20 cellular contexts compared by ENCODE assay signal in the genomic region with DNA sequence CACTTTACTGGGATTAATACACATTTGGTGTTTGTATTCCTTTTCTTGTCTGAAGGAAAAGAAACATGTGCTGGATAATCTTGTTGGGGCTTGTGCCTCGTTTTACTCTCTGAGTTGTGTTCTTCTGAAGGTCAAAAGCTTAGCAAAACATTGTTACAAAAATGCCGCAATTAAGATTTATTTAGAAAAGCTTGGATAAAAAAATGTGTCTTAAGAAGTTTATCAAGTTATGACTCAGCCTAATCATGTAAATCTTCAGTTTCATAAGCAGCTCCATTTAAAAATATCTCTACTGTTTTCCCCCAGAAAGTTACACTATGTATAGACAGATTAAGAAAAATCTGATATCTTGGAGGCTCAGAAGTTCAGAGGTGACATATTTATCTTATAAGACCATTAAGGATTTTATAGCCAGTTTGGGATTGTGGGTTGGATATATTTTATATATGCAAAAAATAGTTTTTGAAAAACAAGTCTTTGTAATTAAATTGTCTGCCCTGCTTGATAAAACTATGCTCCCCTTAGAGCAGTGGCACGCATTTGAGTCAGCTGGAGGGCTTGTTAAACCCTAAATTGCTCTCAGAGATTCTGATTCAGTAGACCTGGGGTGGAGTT. TPM values are rescaled to one million over a fixed set of nuclear protein-coding genes. Genes with fewer than 3 reads are reported as not detected.
A peak's percentile ranks its signal among the peaks of the same experiment; 100 is the strongest.
DNase-seq lines count a peak whose midpoint lies in the region; ATAC-seq and TF ChIP-seq lines count a peak whose summit lies in the region.
"Had no signal": no experiment of that assay in that cellular context is flagged by ENCODE, and none has a peak within 500 bp of the region (broad histone marks: within the 10 kb centered on the region; RNA-seq: fewer than 3 reads in every experiment).

No MANE protein-coding gene starts in this region.

- no peak overlapping the region for H3K27ac ChIP-seq in AG04450 (ENCODE audit: low read depth, low read length)
- peak overlapping the region; percentile 77 for H3K27ac ChIP-seq in cingulate gyrus (ENCODE audit: low read depth, low read length)
- no peak overlapping the region for H3K27ac ChIP-seq in heart right ventricle
- H3K27ac ChIP-seq: SJSA1 had no signal

- ATAC-seq in heart right ventricle, result no peak
- ATAC-seq: PC-3 had no signal

- no peaks in the 10 kb centered on the region for H3K36me3 ChIP-seq in heart right ventricle
- H3K36me3 ChIP-seq: HAP-1, SJSA1 had no signal

- peak overlapping the region; percentile 72 to 89 (median 85) for H3K27ac Mint-ChIP-seq in nephron
- H3K27ac Mint-ChIP-seq: CD4-positive, CD25-positive, alpha-beta regulatory T cell had no signal

- H3K36me3 Mint-ChIP-seq in nephron (ENCODE audit: low read depth), result no peaks in the 10 kb centered on the region
- H3K36me3 Mint-ChIP-seq: CD4-positive, CD25-positive, alpha-beta regulatory T cell had no signal

- POLR2A ChIA-PET in AG04450 (lab: Yijun Ruan, JAX), result interaction anchor here (0.9 kb wide), 1 partner anchor 327 kb away, joined by 3 read pairs; no protein-coding TSS in a partner anchor

- no peak overlapping the region for H3K4me3 Mint-ChIP-seq in nephron
- H3K4me3 Mint-ChIP-seq: CD4-positive, CD25-positive, alpha-beta regulatory T cell had no signal

- H3K27me3 ChIP-seq in AG04450 (ENCODE audit: control insufficient read depth, insufficient read depth, low read length) (no peaks in the 10 kb centered on the region), heart right ventricle (peaks cover 0 to 21% (median 0%) of the 10 kb centered on the region in 7 donors)
- H3K27me3 ChIP-seq: SJSA1 had no signal

- intact Hi-C loops in heart right ventricle (cut with DNase I), result no loop called here

- DNase-seq in AG04450 (ENCODE audit: low read depth, low spot score), result peak; percentile 27
- DNase-seq in M059J (ENCODE audit: low read depth), result peak; percentile 72
- DNase-seq in heart right ventricle, result no peak
- DNase-seq in dedifferentiated amniotic fluid mesenchymal stem cell (ENCODE audit: extremely low spot score), result no peak
- DNase-seq in DMS153 treated with DMSO at 0.1 percent for 48 hours (lab: John Stamatoyannopoulos, UW; ENCODE audit: unreplicated experiment), result no peak
- DNase-seq in T-helper 2 cell, result no peak
- DNase-seq: AML-193; Calu3; CD4-positive, CD25-positive, alpha-beta regulatory T cell; DMS79; NCI-H146; NCI-H226; NCI-H748 treated with DMSO at 0.1 percent for 48 hours; PC-3 had no signal

- no peaks in the 10 kb centered on the region for H3K9me3 ChIP-seq in AG04450 (ENCODE audit: control insufficient read depth, insufficient read depth, low read length)
- H3K9me3 ChIP-seq in heart right ventricle, result no peaks in the 10 kb centered on the region
- H3K9me3 ChIP-seq: SJSA1 had no signal

- WGBS in heart right ventricle, 2 donors, result 70 to 77% methylated on average over 3 of the region's 3 CpGs

- peaks cover 5% of the 10 kb centered on the region for H3K27me3 Mint-ChIP-seq in nephron (ENCODE audit: low read depth)

- H3K4me3 ChIP-seq in AG04450 (ENCODE audit: low read depth, low read length) (no peak overlapping the region), heart right ventricle (no peak overlapping the region)
- H3K4me3 ChIP-seq: HAP-1, SJSA1 had no signal

- H3K4me1 Mint-ChIP-seq in nephron, result peaks cover 53% of the 10 kb centered on the region
- H3K4me1 Mint-ChIP-seq: CD4-positive, CD25-positive, alpha-beta regulatory T cell had no signal

- H3K4me1 ChIP-seq in heart right ventricle, result no peaks in the 10 kb centered on the region

- CTCF ChIA-PET in AG04450 (lab: Charles Lee), result interaction anchor here (1.1 to 2.8 kb wide), 3 partner anchors 62 to 337 kb away, joined by 3 to 13 read pairs (median 3); no protein-coding TSS in a partner anchor

- no peaks in the 10 kb centered on the region for H3K9me3 Mint-ChIP-seq in nephron

- no peak for TF ChIP-seq CTCF in AG04450 (IDR thresholded peaks at IDR 0.05; ENCODE audit: low read depth, low read length)
- TF ChIP-seq CTCF in nephron (IDR thresholded peaks at IDR 0.05; ENCODE audit: unreplicated experiment in 3 of 3), result no peak
- no peak for TF ChIP-seq CTCF in heart right ventricle (IDR thresholded peaks at IDR 0.05)

RNA-seq across cellular contexts. Expression of a gene that starts 56.5 kb away (rescaled TPM):
- 444 and 445 TPM in 2 replicates for polyA plus RNA-seq in AG04450 (2011; rRNA removed)
- polyA minus RNA-seq in AG04450 (2011; rRNA and poly(A)+ RNA removed), result 898 and 1,332 TPM in 2 replicates
- total RNA-seq in M059J (2014; rRNA removed; shearing (Covaris generic)), result 39.0 and 39.7 TPM in 2 replicates
- 1 to 10 TPM; 1.6 to 3.9 (median 2.8) TPM for total RNA-seq in heart right ventricle
- 1 to 10 TPM; 1.6 to 3.2 TPM for polyA plus RNA-seq in heart right ventricle
- total RNA-seq: A172; CD4-positive, CD25-positive, alpha-beta regulatory T cell; HT1080 had no signal
- polyA plus RNA-seq: CD4-positive, CD25-positive, alpha-beta regulatory T cell had no signal

Comparison
In these comparisons a context has a peak if more than half of its experiments do, and no peak if none do; other contexts are left out.
1. DNase-seq: peak in AG04450 (single experiment) and M059J (single experiment); none in heart right ventricle (0 of 2), dedifferentiated amniotic fluid mesenchymal stem cell (single experiment), DMS153 treated with DMSO at 0.1 percent for 48 hours (single experiment) and T-helper 2 cell (0 of 5).